In genomic region chr3:17023006-17023664, GRCh38 we compare ENCODE assay signal across 8 cellular contexts.
DNase-seq lines count a peak whose midpoint lies in the region; ATAC-seq and TF ChIP-seq lines count a peak whose summit lies in the region.

No MANE protein-coding gene starts in this region.

- DNase-seq in activated T-cell treated with anti-CD3 and anti-CD28 coated beads for 24 hours (ENCODE audit: low read depth) (peak; percentile 61), AG20443 (ENCODE audit: low spot score) (no peak), DMS53 treated with DMSO at 0.1 percent for 48 hours (lab: John Stamatoyannopoulos, UW; ENCODE audit: unreplicated experiment) (no peak), WTC11 (ENCODE audit: low spot score) (no peak), DMS 273 treated with DMSO at 0.1 percent for 48 hours (lab: John Stamatoyannopoulos, UW) (no peak)
- DNase-seq in stimulated activated CD4-positive, alpha-beta T cell treated with anti-CD3 and anti-CD28 coated beads, Interleukin-15, amount 100 ng/mL, for 48 hours (ENCODE audit: low read depth in 2 of 2) = peak; percentile 16 to 39

- CTCF ChIA-PET in WTC11 (lab: Charles Lee) = interaction anchor here (1.7 kb wide), 1 partner anchor 139 kb away, joined by 4 read pairs; no protein-coding TSS in a partner anchor

- no peaks in the 10 kb centered on the region; the same call in 1 of the 2 replicates for H3K27me3 Mint-ChIP-seq in WTC11 (ENCODE audit: low read depth)

- peaks cover 8% of the 10 kb centered on the region for H3K4me1 Mint-ChIP-seq in WTC11

- POLR2A ChIA-PET in WTC11 (lab: Charles Lee) = no interaction called here

- H3K36me3 Mint-ChIP-seq in WTC11 = no peaks in the 10 kb centered on the region

- TF ChIP-seq CTCF in WTC11 (IDR thresholded peaks at IDR 0.05) = no peak

- H3K27ac Mint-ChIP-seq in WTC11 = no peak overlapping the region

- ATAC-seq in GM18909 (IDR thresholded peaks at IDR 0.05; ENCODE audit: poor library complexity, unreplicated experiment) (peak; percentile 95), HG03108 (IDR thresholded peaks at IDR 0.05; ENCODE audit: unreplicated experiment) (peak; percentile 90), WTC11 (no peak)

- H3K9me3 Mint-ChIP-seq in WTC11 = no peaks in the 10 kb centered on the region

- no peak overlapping the region for H3K4me3 Mint-ChIP-seq in WTC11

TF ChIP-seq in WTC11, 78 proteins besides CTCF, POLR2A, EP300 and RAD21:
- no peak for TF ChIP-seq ATF3 (CRISPR knock-in tag; conservative IDR thresholded peaks at IDR 0.05)
- no peak for TF ChIP-seq STAT6 (CRISPR knock-in tag; conservative IDR thresholded peaks at IDR 0.05; ENCODE audit: low read depth)
- TF ChIP-seq OVOL2 (CRISPR knock-in tag; IDR thresholded peaks at IDR 0.05; ENCODE audit: borderline replicate concordance) = no peak
- no peak for TF ChIP-seq ZNF232 (CRISPR knock-in tag; IDR thresholded peaks at IDR 0.05)
- TF ChIP-seq SMAD4 (CRISPR knock-in tag; IDR thresholded peaks at IDR 0.05) = no peak
- TF ChIP-seq NFYB (CRISPR knock-in tag; conservative IDR thresholded peaks at IDR 0.05; ENCODE audit: low read depth) = no peak
- no peak for TF ChIP-seq AFF4 (CRISPR knock-in tag; IDR thresholded peaks at IDR 0.05; ENCODE audit: borderline replicate concordance)
- TF ChIP-seq ZMAT4 (CRISPR knock-in tag; IDR thresholded peaks at IDR 0.05) = no peak
- no peak for TF ChIP-seq SMAD3 (CRISPR knock-in tag; IDR thresholded peaks at IDR 0.05; ENCODE audit: borderline replicate concordance)
- TF ChIP-seq, protein P1, sequence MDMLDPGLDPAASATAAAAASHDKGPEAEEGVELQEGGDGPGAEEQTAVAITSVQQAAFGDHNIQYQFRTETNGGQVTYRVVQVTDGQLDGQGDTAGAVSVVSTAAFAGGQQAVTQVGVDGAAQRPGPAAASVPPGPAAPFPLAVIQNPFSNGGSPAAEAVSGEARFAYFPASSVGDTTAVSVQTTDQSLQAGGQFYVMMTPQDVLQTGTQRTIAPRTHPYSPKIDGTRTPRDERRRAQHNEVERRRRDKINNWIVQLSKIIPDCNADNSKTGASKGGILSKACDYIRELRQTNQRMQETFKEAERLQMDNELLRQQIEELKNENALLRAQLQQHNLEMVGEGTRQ (CRISPR knock-in tag; IDR thresholded peaks at IDR 0.05) = no peak
- TF ChIP-seq ZNF317 (CRISPR knock-in tag; IDR thresholded peaks at IDR 0.05; ENCODE audit: borderline replicate concordance, low read depth) = no peak
- TF ChIP-seq CDX4 (CRISPR knock-in tag; IDR thresholded peaks at IDR 0.05; ENCODE audit: borderline replicate concordance) = no peak
- no peak for TF ChIP-seq ELF4 (CRISPR knock-in tag; IDR thresholded peaks at IDR 0.05; ENCODE audit: low read depth)
- no peak for TF ChIP-seq ESRRA (CRISPR knock-in tag; IDR thresholded peaks at IDR 0.05; ENCODE audit: borderline replicate concordance)

Comparison
In these comparisons a context has a peak if more than half of its experiments do, and no peak if none do; other contexts are left out.
1. DNase-seq: peak in activated T-cell treated with anti-CD3 and anti-CD28 coated beads for 24 hours (single experiment) and stimulated activated CD4-positive, alpha-beta T cell treated with anti-CD3 and anti-CD28 coated beads, Interleukin-15, amount 100 ng/mL, for 48 hours (2 of 2); none in AG20443 (single experiment), DMS53 treated with DMSO at 0.1 percent for 48 hours (single experiment), WTC11 (single experiment) and DMS 273 treated with DMSO at 0.1 percent for 48 hours (single experiment).